8 cellular contexts compared by ENCODE assay signal in genomic region chr12:51814311-51815088, GRCh38. TPM values are rescaled to one million over a fixed set of nuclear protein-coding genes. Genes with fewer than 3 reads are reported as not detected.
DNase-seq lines count a peak whose midpoint lies in the region; ATAC-seq and TF ChIP-seq lines count a peak whose summit lies in the region.

No MANE protein-coding gene starts in this region.

- peak; percentile 86 for ATAC-seq in HCT116
- ATAC-seq in Right ventricle myocardium inferior, result peak; percentile 88
- ATAC-seq in HG03469 (IDR thresholded peaks at IDR 0.05; ENCODE audit: unreplicated experiment), result no peak

- H3K36me3 ChIP-seq in HCT116 (ENCODE audit: control insufficient read depth in 1 of 2, insufficient read depth in 2 of 2, low read length in 2 of 2) (no peaks in the 10 kb centered on the region), SK-N-SH (replicated peaks in 1 of 2; ENCODE audit: control insufficient read depth in 1 of 2, insufficient read depth in 2 of 2, low read length in 1 of 2) (no peaks in the 10 kb centered on the region), tibial artery (no peaks in the 10 kb centered on the region)

- no peak for TF ChIP-seq POLR2A in HCT116 (IDR thresholded peaks at IDR 0.05; ENCODE audit: borderline replicate concordance, extremely low read depth, insufficient read depth, insufficient read length)

- H3K9me3 Mint-ChIP-seq in activated naive CD8-positive, alpha-beta T cell treated with anti-CD3 and anti-CD28 coated beads for 36 hours, result no peaks in the 10 kb centered on the region
- H3K9me3 Mint-ChIP-seq in osteocyte (ENCODE audit: unreplicated experiment), result no peaks in the 10 kb centered on the region

- TF ChIP-seq EP300 in SK-N-SH (IDR thresholded peaks at IDR 0.05; ENCODE audit: borderline replicate concordance in 1 of 2, low read depth in 1 of 2, low read length in 1 of 2), result no peak

- H3K9me2 ChIP-seq in HCT116 (ENCODE audit: insufficient read depth) (no peaks in the 10 kb centered on the region), SK-N-SH (no peaks in the 10 kb centered on the region)

- H3K4me1 Mint-ChIP-seq in activated naive CD8-positive, alpha-beta T cell treated with anti-CD3 and anti-CD28 coated beads for 36 hours, result peaks cover 14% of the 10 kb centered on the region
- peaks cover 8% of the 10 kb centered on the region for H3K4me1 Mint-ChIP-seq in osteocyte (ENCODE audit: unreplicated experiment)

- H3K27ac Mint-ChIP-seq in activated naive CD8-positive, alpha-beta T cell treated with anti-CD3 and anti-CD28 coated beads for 36 hours, result no peak overlapping the region
- no peak overlapping the region for H3K27ac Mint-ChIP-seq in osteocyte (ENCODE audit: unreplicated experiment)

- POLR2A ChIA-PET in HCT116 (lab: Charles Lee), result no interaction called here
- POLR2A ChIA-PET in SK-N-SH (lab: Yijun Ruan, JAX), result no interaction called here

- RAD21 ChIA-PET in HCT116 (lab: Charles Lee; ENCODE audit: low non-redundant PET in 1 of 2, low total read pairs in 2 of 2, uncharacterized antibody in 2 of 2, unreplicated experiment in 2 of 2), result no interaction called here

- TF ChIP-seq RAD21 in HCT116 (IDR thresholded peaks at IDR 0.05; ENCODE audit: low read depth), result peak; percentile 43; the same call in 1 of the 2 replicates
- TF ChIP-seq RAD21 in SK-N-SH (IDR thresholded peaks at IDR 0.05; ENCODE audit: low read length), result peak; percentile 65

- peak overlapping the region; percentile 76 for H3K4me2 ChIP-seq in HCT116 (ENCODE audit: low read length)
- peak overlapping the region; percentile 52; the same call in 1 of the 2 replicates for H3K4me2 ChIP-seq in SK-N-SH

- CTCF ChIA-PET in HCT116 (lab: Charles Lee) (interaction anchor here (0.8 kb wide), 1 partner anchor 9 kb away, joined by 6 read pairs; no protein-coding TSS in a partner anchor), SK-N-SH (lab: Yijun Ruan, JAX) (interaction anchor here (0.8 to 11.3 kb wide), 32 partner anchors 10 to 473 kb away, joined by 3 to 194 read pairs (median 5); partner anchors contain the start of genes SCN8A and SLC4A8)

- H3K9me3 ChIP-seq in HCT116 (ENCODE audit: control insufficient read depth in 1 of 2, insufficient read depth in 1 of 2, low read depth in 1 of 2, low read length in 2 of 2) (no peaks in the 10 kb centered on the region), SK-N-SH (no peaks in the 10 kb centered on the region), tibial artery (no peaks in the 10 kb centered on the region)

- H3K36me3 Mint-ChIP-seq in activated naive CD8-positive, alpha-beta T cell treated with anti-CD3 and anti-CD28 coated beads for 36 hours, result no peaks in the 10 kb centered on the region
- no peaks in the 10 kb centered on the region for H3K36me3 Mint-ChIP-seq in osteocyte (ENCODE audit: unreplicated experiment)

- peak overlapping the region; percentile 65 for H3K9ac ChIP-seq in HCT116 (ENCODE audit: low read length)
- no peak overlapping the region for H3K9ac ChIP-seq in SK-N-SH

- H3K27me3 Mint-ChIP-seq in activated naive CD8-positive, alpha-beta T cell treated with anti-CD3 and anti-CD28 coated beads for 36 hours, result peaks cover 7% of the 10 kb centered on the region
- no peaks in the 10 kb centered on the region for H3K27me3 Mint-ChIP-seq in osteocyte (ENCODE audit: unreplicated experiment)

- H3K4me1 ChIP-seq in HCT116 (ENCODE audit: control insufficient read depth in 1 of 2, insufficient read depth in 2 of 2, low read length in 2 of 2) (peaks cover 0 to 11% of the 10 kb centered on the region in 2 experiments; a peak in 1 of 4 replicates), SK-N-SH (ENCODE audit: control insufficient read depth in 1 of 2, insufficient read depth in 2 of 2, low read depth in 1 of 2, low read length in 1 of 2) (peaks cover 8 to 14% of the 10 kb centered on the region in 2 experiments; a peak in 3 of 4 replicates), tibial artery (peaks cover 0 to 13% (median 5%) of the 10 kb centered on the region in 4 donors)

- intact Hi-C loops in HCT116 (cut with micrococcal nuclease) (loop anchor here (2.0 kb wide), 1 partner anchor 394 kb away; no protein-coding TSS in a partner anchor), Right ventricle myocardium inferior (cut with DNase I) (loop anchor here (10.0 kb wide), 1 partner anchor 280 kb away; no protein-coding TSS in a partner anchor), tibial artery (cut with DNase I; ENCODE audit: low total_unique reads) (no loop called here)

- no TSS peak for BruUV-seq in HCT116 (replicated peaks; lab: Mats Ljungman, UMichigan)

- H4K20me1 ChIP-seq in HCT116 (ENCODE audit: insufficient read depth) (no peaks in the 10 kb centered on the region), SK-N-SH (ENCODE audit: insufficient read depth) (no peaks in the 10 kb centered on the region)

- H2AFZ ChIP-seq in HCT116 (ENCODE audit: low read depth, low read length, poor library complexity, severe bottlenecking) (no peak overlapping the region), SK-N-SH (ENCODE audit: low read depth) (peak overlapping the region; percentile 65; the same call in 1 of the 2 replicates)

- TF ChIP-seq CTCF in AG09309 (IDR thresholded peaks at IDR 0.05; ENCODE audit: control insufficient read depth, insufficient read depth, low read depth, low read length, missing control alignments) (peak; percentile 66), HCT116 (IDR thresholded peaks at IDR 0.05 in 2 of 3, conservative IDR thresholded peaks at IDR 0.05 in 1 of 3; ENCODE audit: borderline replicate concordance in 1 of 3, insufficient read depth in 1 of 3, low read depth in 2 of 3, low read length in 2 of 3) (peak; percentile 13 to 50 (median 24); a peak in 3 of 6 replicates), SK-N-SH (IDR thresholded peaks at IDR 0.05) (peak; percentile 49), osteocyte (IDR thresholded peaks at IDR 0.05) (peak; percentile 70), tibial artery (IDR thresholded peaks at IDR 0.05) (peak; percentile 34 to 53)

- H3K4me3 ChIP-seq in AG09309 (ENCODE audit: control insufficient read depth, low read depth, low read length), result peak overlapping the region; percentile 45
- peak overlapping the region; percentile 41 to 56 for H3K4me3 ChIP-seq in HCT116 (replicated peaks in 1 of 2; ENCODE audit: low read depth in 1 of 2, low read length in 2 of 2)
- H3K4me3 ChIP-seq in SK-N-SH (ENCODE audit: low read depth in 2 of 2, low read length in 1 of 2), result peak overlapping the region; percentile 26 to 48; a peak in 2 of 4 replicates
- peak overlapping the region; percentile 49 to 61 for H3K4me3 ChIP-seq in tibial artery

- 68% methylated on average over 35 of the region's 100 CpGs for WGBS in SK-N-SH (ENCODE audit: low lambda C conversion rate)

- peaks cover 10% of the 10 kb centered on the region for H3F3A ChIP-seq in SK-N-SH (replicated peaks; ENCODE audit: insufficient read depth)

- DNase-seq in AG09309 (ENCODE audit: low read depth) (peak; percentile 24), HCT116 (ENCODE audit: low read depth, low spot score) (no peak), SK-N-SH (peak; percentile 95), Right ventricle myocardium inferior (ENCODE audit: missing footprints) (peak; percentile 93), osteocyte (ENCODE audit: extremely low spot score, unreplicated experiment) (peak; percentile 90), tibial artery (peak; percentile 68 to 76)
- peak; percentile 80 for DNase-seq in activated naive CD8-positive, alpha-beta T cell treated with anti-CD3 and anti-CD28 coated beads for 36 hours

- H3K4me3 Mint-ChIP-seq in activated naive CD8-positive, alpha-beta T cell treated with anti-CD3 and anti-CD28 coated beads for 36 hours, result peak overlapping the region; percentile 76
- peak overlapping the region; percentile 65 for H3K4me3 Mint-ChIP-seq in osteocyte (ENCODE audit: unreplicated experiment)

- H3K27ac ChIP-seq in HCT116 (ENCODE audit: low read depth, low read length) (peak overlapping the region; percentile 48; the same call in 1 of the 2 replicates), SK-N-SH (ENCODE audit: low read depth in 2 of 2, low read length in 1 of 2) (no peak overlapping the region; a peak in 1 of 4 replicates), tibial artery (peak overlapping the region; percentile 39 to 53)

- H3K79me2 ChIP-seq in HCT116 (ENCODE audit: insufficient read depth, low read length), result no peaks in the 10 kb centered on the region
- no peaks in the 10 kb centered on the region for H3K79me2 ChIP-seq in SK-N-SH (ENCODE audit: insufficient read depth)

- H3K27me3 ChIP-seq in HCT116 (ENCODE audit: insufficient read depth, low read length), result no peaks in the 10 kb centered on the region
- H3K27me3 ChIP-seq in SK-N-SH (ENCODE audit: insufficient read depth), result no peaks in the 10 kb centered on the region
- peaks cover 0 to 44% of the 10 kb centered on the region in 2 donors for H3K27me3 ChIP-seq in tibial artery

TF ChIP-seq in HCT116, 20 proteins besides CTCF, POLR2A, EP300 and RAD21 (continues in another document):
- TF ChIP-seq ZFX (IDR thresholded peaks at IDR 0.05) (peak; percentile 88), ATF3 (IDR thresholded peaks at IDR 0.05) (no peak)

TF ChIP-seq in SK-N-SH, 30 proteins besides CTCF, POLR2A, EP300 and RAD21:
- TF ChIP-seq SMC3 (IDR thresholded peaks at IDR 0.05; ENCODE audit: low read depth, low read length) (peak; percentile 66), NRF1 (IDR thresholded peaks at IDR 0.05; ENCODE audit: low read depth, low read length) (peak; percentile 32; the same call in 1 of the 2 replicates), MAX (IDR thresholded peaks at IDR 0.05; ENCODE audit: low read depth) (0 out of 2 replicates have a peak, but pooled peaks have one; percentile 26), JUND (IDR thresholded peaks at IDR 0.05) (no peak)

RNA-seq across cellular contexts. Expression of gene FIGNL2, which starts 34.0 kb away (rescaled TPM):
- 0.27 TPM for total RNA-seq in HCT116 (2021; ENCODE audit: unreplicated experiment)
- polyA plus RNA-seq in HCT116 (2012), result 0.04 and 0.05 TPM in 2 replicates
- 0.05 and 0.08 TPM in 2 replicates for polyA plus RNA-seq in SK-N-SH (2012; rRNA removed)
- polyA plus RNA-seq in SK-N-SH (2012; cell fraction: cytosol; rRNA removed), result 0.03 and 0.05 TPM in 2 replicates
- 0.46 and 0.58 TPM in 2 replicates for polyA plus RNA-seq in SK-N-SH (2012; cell fraction: nucleus; rRNA removed)
- total RNA-seq in activated naive CD8-positive, alpha-beta T cell treated with anti-CD3 and anti-CD28 coated beads for 36 hours, result under 1 TPM; 0.29 to 0.40 TPM
- total RNA-seq in Right ventricle myocardium inferior, result 0.22 TPM
- 0.08 TPM in 2 replicates for total RNA-seq in osteocyte

Comparison
In these comparisons a context has a peak if more than half of its experiments do, and no peak if none do; other contexts are left out.
1. H3K27ac ChIP-seq: peak in HCT116 (single experiment) and tibial artery (2 of 2); none in SK-N-SH (0 of 2).
2. Peak in every context shown above with its lines, with median percentiles within 50 percentile points of each other: H3K4me3 ChIP-seq and CTCF ChIP-seq.